Comparison of ENCODE assay signal across 14 cellular contexts in the genomic region with DNA sequence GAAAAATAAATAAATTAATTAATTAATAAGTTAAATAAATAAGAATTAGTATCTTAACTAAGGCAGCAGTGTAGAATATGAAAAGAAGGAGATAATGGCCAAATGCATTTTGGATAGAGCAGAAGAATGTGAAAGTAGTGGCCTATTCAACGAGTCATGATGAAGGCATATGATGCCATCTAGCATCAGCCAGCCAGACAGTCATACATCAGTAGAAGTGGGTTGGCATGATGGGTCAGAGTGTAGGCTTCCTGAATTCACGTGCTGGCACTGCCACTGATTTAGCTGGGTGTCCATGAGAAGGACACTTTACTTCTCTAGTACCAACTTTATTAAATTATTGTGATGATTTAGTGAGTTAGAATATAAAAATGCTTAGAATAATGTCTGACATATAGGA.
"Had no signal": no experiment of that assay in that cellular context is flagged by ENCODE, and none has a peak within 500 bp of the region (broad histone marks: within the 10 kb centered on the region; RNA-seq: fewer than 3 reads in every experiment).

No MANE protein-coding gene starts in this region.

- H3K36me3 Mint-ChIP-seq: immature natural killer cell; stimulated activated memory B cell treated with anti-CD40 and anti-IgM and Interleukin-4, amounts not matched to agents 10 μg/mL and 1 μg/mL and 100 μg/mL, for 72 hours had no signal

- H3K4me1 Mint-ChIP-seq: activated T-helper 17 cell treated with anti-CD3 and anti-CD28 coated beads, Interleukin-2, amount 50 U/mL, for 72 hours; immature natural killer cell; stimulated activated memory B cell treated with anti-CD40 and anti-IgM and Interleukin-4, amounts not matched to agents 10 μg/mL and 1 μg/mL and 100 μg/mL, for 72 hours had no signal

- H3K27me3 Mint-ChIP-seq: activated T-helper 17 cell treated with anti-CD3 and anti-CD28 coated beads, Interleukin-2, amount 50 U/mL, for 72 hours; natural killer cell treated with Interleukin-12 subunit alpha and Interleukin-12 subunit beta and Interleukin-15 and Interleukin-18, amount 100 ng/mL, for 72 hours; stimulated activated memory B cell treated with anti-CD40 and anti-IgM and Interleukin-4, amounts not matched to agents 10 μg/mL and 1 μg/mL and 100 μg/mL, for 72 hours had no signal

- FAIRE-seq: bronchial epithelial cell had no signal

- H3K27ac Mint-ChIP-seq: activated T-helper 17 cell treated with anti-CD3 and anti-CD28 coated beads, Interleukin-2, amount 50 U/mL, for 72 hours; immature natural killer cell; natural killer cell treated with Interleukin-12 subunit alpha and Interleukin-12 subunit beta and Interleukin-15 and Interleukin-18, amount 100 ng/mL, for 72 hours; stimulated activated memory B cell treated with anti-CD40 and anti-IgM and Interleukin-4, amounts not matched to agents 10 μg/mL and 1 μg/mL and 100 μg/mL, for 72 hours had no signal

- ATAC-seq: activated T-helper 17 cell treated with anti-CD3 and anti-CD28 coated beads, Interleukin-2, amount 50 U/mL, for 72 hours; heart left ventricle; natural killer cell treated with Interleukin-12 subunit alpha and Interleukin-12 subunit beta and Interleukin-15 and Interleukin-18, amount 100 ng/mL, for 72 hours; stimulated activated memory B cell treated with anti-CD40 and anti-IgM and Interleukin-4, amounts not matched to agents 10 μg/mL and 1 μg/mL and 100 μg/mL, for 72 hours had no signal

- H3K4me3 Mint-ChIP-seq: activated T-helper 17 cell treated with anti-CD3 and anti-CD28 coated beads, Interleukin-2, amount 50 U/mL, for 72 hours; immature natural killer cell; natural killer cell treated with Interleukin-12 subunit alpha and Interleukin-12 subunit beta and Interleukin-15 and Interleukin-18, amount 100 ng/mL, for 72 hours; stimulated activated memory B cell treated with anti-CD40 and anti-IgM and Interleukin-4, amounts not matched to agents 10 μg/mL and 1 μg/mL and 100 μg/mL, for 72 hours had no signal

- DNase-seq: activated CD4-positive, alpha-beta T cell treated with anti-CD3 and anti-CD28 coated beads, Interleukin-2, amount 50 U/mL, for 1 hour; activated naive CD4-positive, alpha-beta T cell treated with Interleukin-2 at 50 U/mL for 16 hours; colonic mucosa; effector memory CD4-positive, alpha-beta T cell; foreskin melanocyte; heart left ventricle; immature natural killer cell; retina; stimulated activated CD4-positive, alpha-beta T cell treated with anti-CD3 and anti-CD28 coated beads, Interleukin-2, amount 100 ng/mL, for 48 hours; uterus had no signal
